ENCODE assay signal across 1 cellular context in the genomic region with DNA sequence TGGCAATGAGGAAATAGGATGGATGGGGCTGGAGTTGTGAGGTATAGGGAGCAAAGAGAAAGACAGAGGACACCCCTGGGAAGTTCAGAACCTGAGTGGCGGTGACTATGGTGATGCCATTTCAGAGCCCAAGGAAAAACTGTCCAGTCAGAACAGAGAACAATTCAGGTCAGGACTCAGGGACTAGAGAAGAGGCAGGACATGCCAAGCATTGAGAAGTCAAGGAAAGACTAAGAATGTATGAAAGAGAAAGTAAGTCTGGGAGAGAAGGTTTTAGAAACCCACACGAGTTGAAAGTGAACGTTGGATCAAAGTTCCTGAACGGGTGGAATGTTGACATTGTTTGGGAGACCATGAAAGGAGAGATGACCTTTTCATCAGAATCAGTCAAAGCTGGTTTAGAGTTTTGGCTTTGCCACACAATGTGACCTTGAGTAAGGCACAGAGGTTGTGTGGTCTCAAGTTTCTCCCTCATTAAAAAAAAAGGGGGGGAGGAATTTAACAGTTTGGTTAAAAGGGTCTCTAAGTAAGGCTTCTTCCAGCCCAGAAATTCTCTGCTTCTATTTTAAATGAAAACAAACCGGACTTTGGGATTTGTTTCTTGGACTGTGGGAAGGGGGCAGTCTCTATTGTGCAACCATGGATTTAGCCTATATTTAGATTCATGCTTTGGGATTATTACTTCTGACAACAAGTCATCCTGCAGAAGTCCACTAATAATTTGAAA.
TF ChIP-seq lines count a peak whose summit lies in the region.

No MANE protein-coding gene starts in this region.

TF ChIP-seq in HepG2, 621 proteins besides CTCF, POLR2A, EP300 and RAD21 (continued from another document and continues in another):
- TF ChIP-seq, protein P1, sequence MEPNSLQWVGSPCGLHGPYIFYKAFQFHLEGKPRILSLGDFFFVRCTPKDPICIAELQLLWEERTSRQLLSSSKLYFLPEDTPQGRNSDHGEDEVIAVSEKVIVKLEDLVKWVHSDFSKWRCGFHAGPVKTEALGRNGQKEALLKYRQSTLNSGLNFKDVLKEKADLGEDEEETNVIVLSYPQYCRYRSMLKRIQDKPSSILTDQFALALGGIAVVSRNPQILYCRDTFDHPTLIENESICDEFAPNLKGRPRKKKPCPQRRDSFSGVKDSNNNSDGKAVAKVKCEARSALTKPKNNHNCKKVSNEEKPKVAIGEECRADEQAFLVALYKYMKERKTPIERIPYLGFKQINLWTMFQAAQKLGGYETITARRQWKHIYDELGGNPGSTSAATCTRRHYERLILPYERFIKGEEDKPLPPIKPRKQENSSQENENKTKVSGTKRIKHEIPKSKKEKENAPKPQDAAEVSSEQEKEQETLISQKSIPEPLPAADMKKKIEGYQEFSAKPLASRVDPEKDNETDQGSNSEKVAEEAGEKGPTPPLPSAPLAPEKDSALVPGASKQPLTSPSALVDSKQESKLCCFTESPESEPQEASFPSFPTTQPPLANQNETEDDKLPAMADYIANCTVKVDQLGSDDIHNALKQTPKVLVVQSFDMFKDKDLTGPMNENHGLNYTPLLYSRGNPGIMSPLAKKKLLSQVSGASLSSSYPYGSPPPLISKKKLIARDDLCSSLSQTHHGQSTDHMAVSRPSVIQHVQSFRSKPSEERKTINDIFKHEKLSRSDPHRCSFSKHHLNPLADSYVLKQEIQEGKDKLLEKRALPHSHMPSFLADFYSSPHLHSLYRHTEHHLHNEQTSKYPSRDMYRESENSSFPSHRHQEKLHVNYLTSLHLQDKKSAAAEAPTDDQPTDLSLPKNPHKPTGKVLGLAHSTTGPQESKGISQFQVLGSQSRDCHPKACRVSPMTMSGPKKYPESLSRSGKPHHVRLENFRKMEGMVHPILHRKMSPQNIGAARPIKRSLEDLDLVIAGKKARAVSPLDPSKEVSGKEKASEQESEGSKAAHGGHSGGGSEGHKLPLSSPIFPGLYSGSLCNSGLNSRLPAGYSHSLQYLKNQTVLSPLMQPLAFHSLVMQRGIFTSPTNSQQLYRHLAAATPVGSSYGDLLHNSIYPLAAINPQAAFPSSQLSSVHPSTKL (CRISPR knock-in tag; IDR thresholded peaks at IDR 0.05): peak; percentile 91
- TF ChIP-seq GATAD2A (CRISPR knock-in tag; IDR thresholded peaks at IDR 0.05) (peak; percentile 86), NR2F1 (CRISPR knock-in tag; IDR thresholded peaks at IDR 0.05) (peak in 1 of 2 experiments; percentile 68; a peak in 3 of 4 replicates), ATF4 (CRISPR knock-in tag; IDR thresholded peaks at IDR 0.05) (peak in 1 of 2 experiments; percentile 55; a peak in 2 of 4 replicates), TBX2 (CRISPR knock-in tag; IDR thresholded peaks at IDR 0.05; ENCODE audit: borderline replicate concordance) (peak; percentile 63; the same call in 1 of the 2 replicates), TEAD3 (CRISPR knock-in tag; optimal IDR thresholded peaks at IDR 0.05; ENCODE audit: borderline replicate concordance) (peak; percentile 87), MLLT10 (CRISPR knock-in tag; IDR thresholded peaks at IDR 0.05) (no peak), ZNF446 (CRISPR knock-in tag; IDR thresholded peaks at IDR 0.05) (no peak), ZNF317 (CRISPR knock-in tag; IDR thresholded peaks at IDR 0.05) (peak; percentile 77; the same call in 1 of the 2 replicates), FOXP1 (IDR thresholded peaks at IDR 0.05) (no peak), FOXP1 (CRISPR knock-in tag; IDR thresholded peaks at IDR 0.05) (peak; percentile 28; the same call in 1 of the 2 replicates), PPARG (CRISPR knock-in tag; conservative IDR thresholded peaks at IDR 0.05) (peak; percentile 49; the same call in 1 of the 2 replicates), ZMYM4 (CRISPR knock-in tag; IDR thresholded peaks at IDR 0.05) (peak; percentile 83), NFIC (IDR thresholded peaks at IDR 0.05; ENCODE audit: low read length) (peak; percentile 37; the same call in 1 of the 2 replicates), MIXL1 (CRISPR knock-in tag; IDR thresholded peaks at IDR 0.05) (0 out of 2 replicates have a peak, but pooled peaks have one; percentile 48), ZBTB7B (CRISPR knock-in tag; IDR thresholded peaks at IDR 0.05) (peak; percentile 52; the same call in 1 of the 2 replicates), RELA (CRISPR knock-in tag; IDR thresholded peaks at IDR 0.05) (0 out of 2 replicates have a peak, but pooled peaks have one; percentile 26), ZMYM3 (CRISPR knock-in tag; IDR thresholded peaks at IDR 0.05) (peak; percentile 19; the same call in 1 of the 2 replicates), FOXO1 (CRISPR knock-in tag; IDR thresholded peaks at IDR 0.05) (peak; percentile 51; the same call in 1 of the 2 replicates), ARID3A (IDR thresholded peaks at IDR 0.05; ENCODE audit: low read depth, low read length) (peak; percentile 52; the same call in 1 of the 2 replicates), ZNF225 (CRISPR knock-in tag; IDR thresholded peaks at IDR 0.05) (no peak), ELF3 (CRISPR knock-in tag; IDR thresholded peaks at IDR 0.05) (peak; percentile 60), RARA (CRISPR knock-in tag; IDR thresholded peaks at IDR 0.05) (peak; percentile 78), FOXA3 (CRISPR knock-in tag; IDR thresholded peaks at IDR 0.05) (peak; percentile 72), RCOR2 (CRISPR knock-in tag; IDR thresholded peaks at IDR 0.05) (peak; percentile 45; the same call in 1 of the 2 replicates), FOXK1 (CRISPR knock-in tag; IDR thresholded peaks at IDR 0.05; ENCODE audit: borderline replicate concordance, low read depth) (peak; percentile 49; the same call in 1 of the 2 replicates), ZSCAN31 (CRISPR knock-in tag; IDR thresholded peaks at IDR 0.05; ENCODE audit: low read depth) (peak; percentile 44; the same call in 1 of the 2 replicates), PHF21A (CRISPR knock-in tag; IDR thresholded peaks at IDR 0.05) (peak; percentile 43; the same call in 1 of the 2 replicates), IKZF5 (CRISPR knock-in tag; IDR thresholded peaks at IDR 0.05) (0 out of 2 replicates have a peak, but pooled peaks have one; percentile 34), ZNF207 (IDR thresholded peaks at IDR 0.05; ENCODE audit: borderline replicate concordance) (no peak), SALL1 (CRISPR knock-in tag; IDR thresholded peaks at IDR 0.05) (peak; percentile 54; the same call in 1 of the 2 replicates), ZSCAN25 (CRISPR knock-in tag; IDR thresholded peaks at IDR 0.05) (no peak), SOX5 (CRISPR knock-in tag; IDR thresholded peaks at IDR 0.05; ENCODE audit: borderline replicate concordance) (peak; percentile 82; the same call in 1 of the 2 replicates), SOX6 (IDR thresholded peaks at IDR 0.05) (no peak), SOX6 (CRISPR knock-in tag; IDR thresholded peaks at IDR 0.05) (peak; percentile 80), ZNF556 (CRISPR knock-in tag; IDR thresholded peaks at IDR 0.05; ENCODE audit: borderline replicate concordance) (no peak), MBNL3 (CRISPR knock-in tag; conservative IDR thresholded peaks at IDR 0.05) (no peak), HOXA3 (CRISPR knock-in tag; IDR thresholded peaks at IDR 0.05) (0 out of 2 replicates have a peak, but pooled peaks have one; percentile 34), CEBPB (IDR thresholded peaks at IDR 0.05; ENCODE audit: borderline replicate concordance, low read depth, low read length) (peak; percentile 75), SOX13 (IDR thresholded peaks at IDR 0.05) (no peak), SOX13 (CRISPR knock-in tag; conservative IDR thresholded peaks at IDR 0.05 in 1 of 2, IDR thresholded peaks at IDR 0.05 in 1 of 2) (peak in 1 of 2 experiments; percentile 86; a peak in 2 of 4 replicates)
- TF ChIP-seq, protein P2, sequence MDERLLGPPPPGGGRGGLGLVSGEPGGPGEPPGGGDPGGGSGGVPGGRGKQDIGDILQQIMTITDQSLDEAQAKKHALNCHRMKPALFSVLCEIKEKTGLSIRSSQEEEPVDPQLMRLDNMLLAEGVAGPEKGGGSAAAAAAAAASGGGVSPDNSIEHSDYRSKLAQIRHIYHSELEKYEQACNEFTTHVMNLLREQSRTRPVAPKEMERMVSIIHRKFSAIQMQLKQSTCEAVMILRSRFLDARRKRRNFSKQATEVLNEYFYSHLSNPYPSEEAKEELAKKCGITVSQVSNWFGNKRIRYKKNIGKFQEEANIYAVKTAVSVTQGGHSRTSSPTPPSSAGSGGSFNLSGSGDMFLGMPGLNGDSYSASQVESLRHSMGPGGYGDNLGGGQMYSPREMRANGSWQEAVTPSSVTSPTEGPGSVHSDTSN (CRISPR knock-in tag; IDR thresholded peaks at IDR 0.05): no peak
- TF ChIP-seq, protein P3, sequence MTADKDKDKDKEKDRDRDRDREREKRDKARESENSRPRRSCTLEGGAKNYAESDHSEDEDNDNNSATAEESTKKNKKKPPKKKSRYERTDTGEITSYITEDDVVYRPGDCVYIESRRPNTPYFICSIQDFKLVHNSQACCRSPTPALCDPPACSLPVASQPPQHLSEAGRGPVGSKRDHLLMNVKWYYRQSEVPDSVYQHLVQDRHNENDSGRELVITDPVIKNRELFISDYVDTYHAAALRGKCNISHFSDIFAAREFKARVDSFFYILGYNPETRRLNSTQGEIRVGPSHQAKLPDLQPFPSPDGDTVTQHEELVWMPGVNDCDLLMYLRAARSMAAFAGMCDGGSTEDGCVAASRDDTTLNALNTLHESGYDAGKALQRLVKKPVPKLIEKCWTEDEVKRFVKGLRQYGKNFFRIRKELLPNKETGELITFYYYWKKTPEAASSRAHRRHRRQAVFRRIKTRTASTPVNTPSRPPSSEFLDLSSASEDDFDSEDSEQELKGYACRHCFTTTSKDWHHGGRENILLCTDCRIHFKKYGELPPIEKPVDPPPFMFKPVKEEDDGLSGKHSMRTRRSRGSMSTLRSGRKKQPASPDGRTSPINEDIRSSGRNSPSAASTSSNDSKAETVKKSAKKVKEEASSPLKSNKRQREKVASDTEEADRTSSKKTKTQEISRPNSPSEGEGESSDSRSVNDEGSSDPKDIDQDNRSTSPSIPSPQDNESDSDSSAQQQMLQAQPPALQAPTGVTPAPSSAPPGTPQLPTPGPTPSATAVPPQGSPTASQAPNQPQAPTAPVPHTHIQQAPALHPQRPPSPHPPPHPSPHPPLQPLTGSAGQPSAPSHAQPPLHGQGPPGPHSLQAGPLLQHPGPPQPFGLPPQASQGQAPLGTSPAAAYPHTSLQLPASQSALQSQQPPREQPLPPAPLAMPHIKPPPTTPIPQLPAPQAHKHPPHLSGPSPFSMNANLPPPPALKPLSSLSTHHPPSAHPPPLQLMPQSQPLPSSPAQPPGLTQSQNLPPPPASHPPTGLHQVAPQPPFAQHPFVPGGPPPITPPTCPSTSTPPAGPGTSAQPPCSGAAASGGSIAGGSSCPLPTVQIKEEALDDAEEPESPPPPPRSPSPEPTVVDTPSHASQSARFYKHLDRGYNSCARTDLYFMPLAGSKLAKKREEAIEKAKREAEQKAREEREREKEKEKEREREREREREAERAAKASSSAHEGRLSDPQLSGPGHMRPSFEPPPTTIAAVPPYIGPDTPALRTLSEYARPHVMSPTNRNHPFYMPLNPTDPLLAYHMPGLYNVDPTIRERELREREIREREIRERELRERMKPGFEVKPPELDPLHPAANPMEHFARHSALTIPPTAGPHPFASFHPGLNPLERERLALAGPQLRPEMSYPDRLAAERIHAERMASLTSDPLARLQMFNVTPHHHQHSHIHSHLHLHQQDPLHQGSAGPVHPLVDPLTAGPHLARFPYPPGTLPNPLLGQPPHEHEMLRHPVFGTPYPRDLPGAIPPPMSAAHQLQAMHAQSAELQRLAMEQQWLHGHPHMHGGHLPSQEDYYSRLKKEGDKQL (CRISPR knock-in tag; IDR thresholded peaks at IDR 0.05; ENCODE audit: low read depth): 0 out of 2 replicates have a peak, but pooled peaks have one; percentile 41
- TF ChIP-seq, protein P4, sequence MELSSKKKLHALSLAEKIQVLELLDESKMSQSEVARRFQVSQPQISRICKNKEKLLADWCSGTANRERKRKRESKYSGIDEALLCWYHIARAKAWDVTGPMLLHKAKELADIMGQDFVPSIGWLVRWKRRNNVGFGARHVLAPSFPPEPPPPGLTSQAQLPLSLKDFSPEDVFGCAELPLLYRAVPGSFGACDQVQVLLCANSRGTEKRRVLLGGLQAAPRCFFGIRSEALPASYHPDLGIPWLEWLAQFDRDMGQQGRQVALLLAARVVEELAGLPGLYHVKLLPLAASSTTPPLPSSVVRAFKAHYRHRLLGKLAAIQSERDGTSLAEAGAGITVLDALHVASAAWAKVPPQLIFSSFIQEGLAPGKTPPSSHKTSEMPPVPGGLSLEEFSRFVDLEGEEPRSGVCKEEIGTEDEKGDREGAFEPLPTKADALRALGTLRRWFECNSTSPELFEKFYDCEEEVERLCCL (CRISPR knock-in tag; IDR thresholded peaks at IDR 0.05; ENCODE audit: borderline replicate concordance): no peak
